Comparison of ENCODE assay signal across 8 cellular contexts in genomic region chr5:54517512-54518145, GRCh38. TPM values are rescaled to one million over a fixed set of nuclear protein-coding genes. Genes with fewer than 3 reads are reported as not detected.
DNase-seq lines count a peak whose midpoint lies in the region; ATAC-seq and TF ChIP-seq lines count a peak whose summit lies in the region.

TSS of gene SNX18 (plus strand) at chr5:54517759. CDS start at chr5:54517953, 194 bp downstream.

- H3K36me3 ChIP-seq in BJ (ENCODE audit: control insufficient read depth, insufficient read depth, low read length) (peaks cover 11% of the 10 kb centered on the region), left lung (peaks cover 0 to 5% of the 10 kb centered on the region in 2 donors)

- intact Hi-C loops in activated CD4-positive, alpha-beta T cell treated with anti-CD3 and anti-CD28 coated beads, Interleukin-2, amount 10 ng/mL, durations not matched to agents 24 days and 14 days (cut with micrococcal nuclease) = loop anchor here (1.0 to 10.0 kb wide), 14 partner anchors 95 to 715 kb away; partner anchors contain the start of genes ARL15 and CCNO
- intact Hi-C loops in left lung (cut with DNase I) = loop anchor here (5.0 to 10.0 kb wide), 3 partner anchors 325 to 350 kb away; no protein-coding TSS in a partner anchor

- TF ChIP-seq CTCF in BJ (IDR thresholded peaks at IDR 0.05; ENCODE audit: insufficient read depth, low read depth, low read length) (peak; percentile 75), coronary artery (IDR thresholded peaks at IDR 0.05) (peak; percentile 87), left lung (IDR thresholded peaks at IDR 0.05) (peak; percentile 97)

- H3K4me1 ChIP-seq in left lung = peaks cover 25 to 39% of the 10 kb centered on the region in 2 donors

- H3K27ac ChIP-seq in coronary artery (peak within 1 kb of the TSS; percentile 94 to 96), left lung (peak within 1 kb of the TSS; percentile 97)

- peaks cover 18% of the 10 kb centered on the region for H3K36me3 Mint-ChIP-seq in activated CD4-positive, alpha-beta T cell treated with anti-CD3 and anti-CD28 coated beads, Interleukin-2, amount 10 ng/mL, durations not matched to agents 24 days and 14 days (ENCODE audit: low read depth)

- CTCF ChIA-PET in BJ (lab: Yijun Ruan, JAX) = interaction anchor here (0.6 to 4.6 kb wide), 59 partner anchors 12 to 765 kb away, joined by 3 to 110 read pairs (median 5); partner anchors contain the start of genes ARL15, GPX8 and HSPB3

- POLR2A ChIA-PET in BJ (lab: Charles Lee) = no interaction called here

- peaks cover 27% of the 10 kb centered on the region for H3K27me3 Mint-ChIP-seq in activated CD4-positive, alpha-beta T cell treated with anti-CD3 and anti-CD28 coated beads, Interleukin-2, amount 10 ng/mL, durations not matched to agents 24 days and 14 days

- peak; percentile 95 for ATAC-seq in HG03439 (IDR thresholded peaks at IDR 0.05; ENCODE audit: unreplicated experiment)
- peak; percentile 94 for ATAC-seq in left lung

- no peaks in the 10 kb centered on the region for H3K27me3 ChIP-seq in BJ (ENCODE audit: control insufficient read depth, insufficient read depth, low read length)
- H3K27me3 ChIP-seq in left lung = no peaks in the 10 kb centered on the region

- H3K9me3 Mint-ChIP-seq in activated CD4-positive, alpha-beta T cell treated with anti-CD3 and anti-CD28 coated beads, Interleukin-2, amount 10 ng/mL, durations not matched to agents 24 days and 14 days = no peaks in the 10 kb centered on the region

- no peaks in the 10 kb centered on the region for H3K9me3 ChIP-seq in left lung

- H3K27ac Mint-ChIP-seq in activated CD4-positive, alpha-beta T cell treated with anti-CD3 and anti-CD28 coated beads, Interleukin-2, amount 10 ng/mL, durations not matched to agents 24 days and 14 days = peak within 1 kb of the TSS; percentile 76

- peaks cover 40% of the 10 kb centered on the region for H3K4me1 Mint-ChIP-seq in activated CD4-positive, alpha-beta T cell treated with anti-CD3 and anti-CD28 coated beads, Interleukin-2, amount 10 ng/mL, durations not matched to agents 24 days and 14 days

- H3K4me3 ChIP-seq in BJ (ENCODE audit: low read depth, low read length) = peak within 1 kb of the TSS; percentile 65
- peak within 1 kb of the TSS; percentile 97 for H3K4me3 ChIP-seq in coronary artery
- H3K4me3 ChIP-seq in left lung = peak within 1 kb of the TSS; percentile 95 to 97

- peak; percentile 37 for DNase-seq in BJ (ENCODE audit: low read depth)
- DNase-seq in GM19238 (ENCODE audit: insufficient read length, low spot score) = peak; percentile 81
- peak; percentile 79 for DNase-seq in NCI-H510A (lab: John Stamatoyannopoulos, UW)
- DNase-seq in activated CD4-positive, alpha-beta T cell treated with anti-CD3 and anti-CD28 coated beads, Interleukin-2, amount 10 ng/mL, durations not matched to agents 24 days and 14 days = peak; percentile 98
- peak; percentile 91 for DNase-seq in coronary artery (ENCODE audit: low spot score)
- peak; percentile 95 to 99 for DNase-seq in left lung
- DNase-seq in stimulated activated CD4-positive, alpha-beta T cell treated with anti-CD3 and anti-CD28 coated beads, Interleukin-2, amount 100 ng/mL, for 4 hours (ENCODE audit: low read depth) = peak; percentile 89

- H3K4me3 Mint-ChIP-seq in activated CD4-positive, alpha-beta T cell treated with anti-CD3 and anti-CD28 coated beads, Interleukin-2, amount 10 ng/mL, durations not matched to agents 24 days and 14 days = peak within 1 kb of the TSS; percentile 87

RNA-seq across cellular contexts. Expression of gene SNX18, which starts in this region (rescaled TPM):
- 33.3 and 47.0 TPM in 2 replicates for polyA plus RNA-seq in BJ (2011; rRNA removed)
- 61.0 and 66.9 TPM in 2 replicates for polyA minus RNA-seq in BJ (2011; rRNA and poly(A)+ RNA removed)
- total RNA-seq in activated CD4-positive, alpha-beta T cell treated with anti-CD3 and anti-CD28 coated beads, Interleukin-2, amount 10 ng/mL, durations not matched to agents 24 days and 14 days = 12.9 and 13.1 TPM in 2 replicates
- 10 to 100 TPM; 32.2 to 39.2 TPM for total RNA-seq in left lung

Comparison
In these comparisons a context has a peak if more than half of its experiments do, and no peak if none do; other contexts are left out.
1. Peak in every context shown above with its lines: DNase-seq, ATAC-seq, H3K4me3 ChIP-seq and H3K27ac ChIP-seq.
2. DNase-seq: peak in every context shown above with its lines; median percentile 98 in activated CD4-positive, alpha-beta T cell treated with anti-CD3 and anti-CD28 coated beads, Interleukin-2, amount 10 ng/mL, durations not matched to agents 24 days and 14 days; 97 in left lung; 91 in coronary artery; 89 in stimulated activated CD4-positive, alpha-beta T cell treated with anti-CD3 and anti-CD28 coated beads, Interleukin-2, amount 100 ng/mL, for 4 hours; 81 in GM19238; 79 in NCI-H510A; 37 in BJ.